In genomic region chr12:106193404-106194215, GRCh38 we compare ENCODE assay signal across 18 cellular contexts. TPM values are rescaled to one million over a fixed set of nuclear protein-coding genes. Genes with fewer than 3 reads are reported as not detected.
A peak's percentile ranks its signal among the peaks of the same experiment; 100 is the strongest.
DNase-seq lines count a peak whose midpoint lies in the region; ATAC-seq and TF ChIP-seq lines count a peak whose summit lies in the region.
"Had no signal": no experiment of that assay in that cellular context is flagged by ENCODE, and none has a peak within 500 bp of the region (broad histone marks: within the 10 kb centered on the region; RNA-seq: fewer than 3 reads in every experiment).

No MANE protein-coding gene starts in this region.

- no peak for ATAC-seq in HG03439 (IDR thresholded peaks at IDR 0.05; ENCODE audit: unreplicated experiment)
- ATAC-seq in GM21576 (IDR thresholded peaks at IDR 0.05; ENCODE audit: unreplicated experiment): no peak

- TF ChIP-seq CTCF in KMS-11 (conservative IDR thresholded peaks at IDR 0.05; ENCODE audit: low read depth, low read length) (no peak), esophagus muscularis mucosa (IDR thresholded peaks at IDR 0.05) (no peak), thyroid gland (IDR thresholded peaks at IDR 0.05) (no peak)

- TF ChIP-seq POLR2A in esophagus muscularis mucosa (IDR thresholded peaks at IDR 0.05; ENCODE audit: low read depth) (no peak), thyroid gland (IDR thresholded peaks at IDR 0.05) (no peak)

- H3K79me2 ChIP-seq in KMS-11 (ENCODE audit: insufficient read depth, low read depth): no peaks in the 10 kb centered on the region

- H3K27ac ChIP-seq in KMS-11 (peak overlapping the region; percentile 97), esophagus muscularis mucosa (replicated peaks in 1 of 4) (no peak overlapping the region), thyroid gland (peak overlapping the region; percentile 87 to 92 (median 90))
- H3K27ac ChIP-seq: RWPE1, SJCRH30 had no signal

- H2AFZ ChIP-seq in KMS-11 (ENCODE audit: low read depth): no peak overlapping the region

- H3K4me2 ChIP-seq in KMS-11: peak overlapping the region; percentile 60

- WGBS in esophagus muscularis mucosa: 73% methylated on average over 10 of the region's 10 CpGs
- 40 to 54% methylated on average over 10 of the region's 10 CpGs for WGBS in thyroid gland, 2 donors

- intact Hi-C loops in esophagus muscularis mucosa (cut with DNase I): no loop called here
- intact Hi-C loops in thyroid gland (cut with DNase I): no loop called here

- no peaks in the 10 kb centered on the region for H4K20me1 ChIP-seq in KMS-11 (ENCODE audit: insufficient read depth)

- H3K4me3 ChIP-seq in KMS-11 (IDR thresholded peaks at IDR 0.05; ENCODE audit: insufficient read depth, low read depth, low read length) (no peak overlapping the region), esophagus muscularis mucosa (no peak overlapping the region), thyroid gland (replicated peaks in 1 of 3) (no peak overlapping the region)
- H3K4me3 ChIP-seq: SJCRH30 had no signal

- DNase-seq in esophagus muscularis mucosa (ENCODE audit: extremely low spot score) (peak; percentile 86), midbrain (lab: John Stamatoyannopoulos, UW) (peak; percentile 12), thyroid gland (peak; percentile 67 to 68), NCI-H2081 treated with DMSO at 0.1 percent for 48 hours (lab: John Stamatoyannopoulos, UW) (no peak)
- DNase-seq: Caco-2; CD4-positive, CD25-positive, alpha-beta regulatory T cell; HCEC 1CT; MV-4-11; NCI-H1417; NCI-H1930; NCI-H2171; NCI-H748 treated with DMSO at 0.1 percent for 48 hours; OCI-M1; SJCRH30 had no signal

- H3K4me1 ChIP-seq in KMS-11 (ENCODE audit: low read depth, poor library complexity, severe bottlenecking) (peaks cover 69% of the 10 kb centered on the region), esophagus muscularis mucosa (peaks cover 0 to 15% (median 11%) of the 10 kb centered on the region in 4 donors), thyroid gland (peaks cover 76 to 92% of the 10 kb centered on the region in 2 donors)
- H3K4me1 ChIP-seq: Caco-2, SJCRH30 had no signal

- H3K9ac ChIP-seq in KMS-11: 0 out of 2 replicates have a peak overlapping the region, but pooled peaks have one; percentile 67

- no peaks in the 10 kb centered on the region for H3K9me3 ChIP-seq in esophagus muscularis mucosa
- H3K9me3 ChIP-seq in thyroid gland: no peaks in the 10 kb centered on the region
- H3K9me3 ChIP-seq: Caco-2, SJCRH30 had no signal

- H3K36me3 ChIP-seq in KMS-11 (ENCODE audit: insufficient read depth) (no peaks in the 10 kb centered on the region), esophagus muscularis mucosa (no peaks in the 10 kb centered on the region), thyroid gland (no peaks in the 10 kb centered on the region)
- H3K36me3 ChIP-seq: SJCRH30 had no signal

- H3K27me3 ChIP-seq in KMS-11 (ENCODE audit: insufficient read depth, low read depth) (no peaks in the 10 kb centered on the region), esophagus muscularis mucosa (peaks cover 0 to 4% (median 0%) of the 10 kb centered on the region in 4 donors), thyroid gland (no peaks in the 10 kb centered on the region)
- H3K27me3 ChIP-seq: SJCRH30 had no signal

- no peak for TF ChIP-seq EP300 in esophagus muscularis mucosa (IDR thresholded peaks at IDR 0.05)

RNA-seq across cellular contexts. Expression of gene CKAP4, which starts 54.2 kb away (rescaled TPM):
- total RNA-seq in esophagus muscularis mucosa (10 to 100 TPM; 28.7 to 51.6 (median 38.8) TPM), thyroid gland (10 to 100 TPM; 40.7 to 55.5 (median 48.9) TPM)

RNA-seq across cellular contexts. Expression of gene NUAK1, which starts 54.9 kb away (rescaled TPM):
- total RNA-seq in esophagus muscularis mucosa (10 to 100 TPM in 2 of 4 donors, 1 to 10 TPM in 2; 7.1 to 19.8 (median 10.7) TPM), thyroid gland (10 to 100 TPM in 3 of 4 donors, 1 to 10 TPM in 1; 4.5 to 38.4 (median 10.6) TPM)
- total RNA-seq: CD4-positive, CD25-positive, alpha-beta regulatory T cell had no signal

Comparison
In these comparisons a context has a peak if more than half of its experiments do, and no peak if none do; other contexts are left out.
1. H3K27ac ChIP-seq: peak in KMS-11 (single experiment) and thyroid gland (3 of 3); none in esophagus muscularis mucosa (0 of 4).